In the genomic region with DNA sequence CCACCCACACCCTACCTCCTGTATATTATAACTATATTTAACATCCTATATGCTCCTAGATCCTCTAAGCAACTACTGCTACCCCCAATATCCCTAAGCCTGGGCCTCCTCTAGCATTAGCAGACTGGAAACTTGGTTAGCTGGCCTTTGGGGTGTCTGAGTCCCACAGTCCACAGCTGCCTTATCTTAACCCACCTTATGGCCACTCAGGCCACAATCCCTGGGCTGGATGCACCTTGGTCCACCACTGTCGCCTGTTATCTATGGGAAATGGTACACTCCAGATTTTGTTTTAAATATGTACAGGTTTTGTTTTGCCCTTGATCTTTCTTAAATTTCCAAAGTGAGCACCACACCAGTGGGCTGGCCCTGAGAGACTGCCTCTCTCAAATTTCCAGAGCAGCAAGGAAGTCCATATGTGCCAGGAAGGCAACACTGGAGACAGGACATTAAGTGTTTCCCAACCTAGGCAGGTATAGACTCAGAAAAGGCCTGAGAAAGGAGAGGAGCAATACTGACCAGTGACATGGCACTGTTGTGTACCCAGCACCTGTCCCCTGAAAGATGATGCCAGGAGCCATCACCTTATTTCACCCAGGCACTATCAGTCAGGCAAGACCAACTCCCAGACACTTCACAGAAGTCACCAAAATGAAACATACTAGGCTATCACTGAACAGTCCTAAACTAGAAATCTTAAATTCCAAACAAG, we compare ENCODE assay signal across 28 cellular contexts. TPM values are rescaled to one million over a fixed set of nuclear protein-coding genes. Genes with fewer than 3 reads are reported as not detected.
"Had no signal": no experiment of that assay in that cellular context is flagged by ENCODE, and none has a peak within 500 bp of the region (broad histone marks: within the 10 kb centered on the region; RNA-seq: fewer than 3 reads in every experiment).

No MANE protein-coding gene starts in this region.

- H3K27ac ChIP-seq: breast epithelium, KMS-11, SJSA1, WERI-Rb-1 had no signal

- H3K9me3 ChIP-seq: breast epithelium, SJSA1 had no signal

- H3K4me3 ChIP-seq: breast epithelium, SJSA1 had no signal

- H3K4me2 ChIP-seq: KMS-11 had no signal

- H3K9ac ChIP-seq: KMS-11 had no signal

- H3K27me3 ChIP-seq: SJSA1 had no signal

- FAIRE-seq: RCC 7860 had no signal

- H3K4me1 ChIP-seq: breast epithelium, SJSA1 had no signal

- DNase-seq: activated CD4-positive, alpha-beta memory T cell treated with anti-CD3 and anti-CD28 coated beads, Interleukin-2, amount 10 ng/mL, durations not matched to agents 7 days and 5 days; activated CD4-positive, alpha-beta T cell treated with anti-CD3 and anti-CD28 coated beads for 36 hours; activated CD4-positive, alpha-beta T cell treated with anti-CD3 and anti-CD28 coated beads, Interleukin-2, amount 50 U/mL, for 1 hour; activated CD8-positive, alpha-beta memory T cell treated with anti-CD3 and anti-CD28 coated beads, Interleukin-2, amount 50 U/mL, for 4 hours; activated naive CD4-positive, alpha-beta T cell treated with anti-CD3 and anti-CD28 coated beads, Interleukin-2, amount 50 U/mL, for 16 hours; activated naive CD8-positive, alpha-beta T cell treated with anti-CD3 and anti-CD28 coated beads, Interleukin-2, amount 10 ng/mL, durations not matched to agents 7 days and 5 days; activated T-cell treated with anti-CD3 and anti-CD28 coated beads, Interleukin-2, amount 50 U/mL, for 1 hour; aorta; caudate nucleus; NCI-H1092 treated with DMSO at 0.1 percent for 48 hours; NCI-H1417 treated with DMSO at 0.1 percent for 48 hours; NCI-H1694; NCI-H2029; NCI-H2107; NCI-H345; NCI-H510A treated with DMSO at 0.1 percent for 48 hours; NCI-H69; PC-3; SHP77; SW 1271; WERI-Rb-1 had no signal

- H3K36me3 ChIP-seq: breast epithelium, SJSA1, WERI-Rb-1 had no signal

- ATAC-seq: activated CD4-positive, alpha-beta T cell treated with anti-CD3 and anti-CD28 coated beads for 36 hours; PC-3; SK-N-SH treated with all-trans-retinoic acid at 6 μM for 48 hours had no signal

RNA-seq across cellular contexts. Expression of a gene that starts 0.9 kb away (rescaled TPM):
- total RNA-seq: SJSA1 had no signal
- polyA plus RNA-seq: aorta had no signal

RNA-seq across cellular contexts. Expression of a gene that starts 37.7 kb away (rescaled TPM):
- total RNA-seq: activated CD4-positive, alpha-beta memory T cell treated with anti-CD3 and anti-CD28 coated beads, Interleukin-2, amount 10 ng/mL, durations not matched to agents 7 days and 5 days; activated CD4-positive, alpha-beta T cell treated with anti-CD3 and anti-CD28 coated beads for 36 hours; activated naive CD8-positive, alpha-beta T cell treated with anti-CD3 and anti-CD28 coated beads, Interleukin-2, amount 10 ng/mL, durations not matched to agents 7 days and 5 days; MCF 10A; PC-3; SJSA1; T-helper 1 cell treated with Interleukin-12 subunit alpha and Interleukin-12 subunit beta and Interleukin-4 antibody, amounts not matched to agents 30 ng/mL and 1 ng/mL, for 36 hours had no signal
- polyA plus RNA-seq: aorta had no signal
